20 cellular contexts compared by ENCODE assay signal in genomic region chr11:19992998-19993397, GRCh38.
"Had no signal": no experiment of that assay in that cellular context is flagged by ENCODE, and none has a peak within 500 bp of the region (broad histone marks: within the 10 kb centered on the region; RNA-seq: fewer than 3 reads in every experiment).

No MANE protein-coding gene starts in this region.

- ATAC-seq: foreskin keratinocyte; gastroesophageal sphincter; heart left ventricle; left cardiac atrium; left lung; left ventricle myocardium superior; lower lobe of right lung; naive thymus-derived CD4-positive, alpha-beta T cell had no signal

- FAIRE-seq: colon, endothelial cell of umbilical vein, frontal cortex, islet of Langerhans, keratinocyte had no signal

- H3K9me3 ChIP-seq: esophagus muscularis mucosa, gastroesophageal sphincter, left lung, lower lobe of right lung had no signal

- H3K4me3 ChIP-seq: coronary artery, esophagus muscularis mucosa, gastroesophageal sphincter, heart left ventricle, left lung, lower lobe of right lung had no signal

- H3K27me3 ChIP-seq: esophagus muscularis mucosa, foreskin keratinocyte, gastroesophageal sphincter, heart left ventricle, left lung had no signal

- H3K36me3 ChIP-seq: heart left ventricle, lower lobe of right lung had no signal

- H3K4me1 ChIP-seq: left lung, lower lobe of right lung had no signal

- DNase-seq: dermis blood vessel endothelial cell; effector CD8-positive, alpha-beta T cell; foreskin keratinocyte; heart left ventricle; hippocampal formation; left cardiac atrium; left lung; left ventricle myocardium superior; lower lobe of right lung; mesendoderm; midbrain; naive thymus-derived CD4-positive, alpha-beta T cell had no signal

- H3K27ac ChIP-seq: coronary artery, esophagus muscularis mucosa, foreskin keratinocyte, gastroesophageal sphincter, heart left ventricle, left lung, lower lobe of right lung had no signal
